Comparison of ENCODE assay signal across 8 cellular contexts in genomic region chr9:129437626-129438323, GRCh38.
DNase-seq lines count a peak whose midpoint lies in the region; ATAC-seq and TF ChIP-seq lines count a peak whose summit lies in the region.

No MANE protein-coding gene starts in this region.

- H3K9me3 Mint-ChIP-seq in brain: peaks cover 0 to 12% (median 2%) of the 10 kb centered on the region in 5 experiments

- no peak for TF ChIP-seq CTCF in brain (conservative IDR thresholded peaks at IDR 0.05)
- TF ChIP-seq CTCF in suprapubic skin (IDR thresholded peaks at IDR 0.05): no peak

- TF ChIP-seq EP300 in suprapubic skin (IDR thresholded peaks at IDR 0.05): no peak

- peak overlapping the region; percentile 73 to 97 (median 94) for H3K27ac Mint-ChIP-seq in brain

- no peak for ATAC-seq in HG03108 (IDR thresholded peaks at IDR 0.05; ENCODE audit: unreplicated experiment)

- H3K27me3 ChIP-seq in suprapubic skin: no peaks in the 10 kb centered on the region

- H3K4me3 ChIP-seq in suprapubic skin: peak overlapping the region; percentile 57

- H3K27ac ChIP-seq in suprapubic skin: peak overlapping the region; percentile 6

- peaks cover 90% of the 10 kb centered on the region for H3K4me1 Mint-ChIP-seq in brain

- H3K4me3 Mint-ChIP-seq in brain: peak overlapping the region; percentile 69 to 77 (median 74)

- no peaks in the 10 kb centered on the region for H3K36me3 Mint-ChIP-seq in brain

- peaks cover 24% of the 10 kb centered on the region for H3K4me1 ChIP-seq in suprapubic skin

- DNase-seq in NCI-H1417 (lab: John Stamatoyannopoulos, UW) (peak in 2 of 3 experiments; percentile 53 to 67), NCI-H1417 treated with DMSO at 0.1 percent for 48 hours (lab: John Stamatoyannopoulos, UW) (no peak), left kidney (ENCODE audit: low read depth, low spot score) (peak; percentile 56), suprapubic skin (ENCODE audit: low spot score in 2 of 2) (no peak), globus pallidus (ENCODE audit: low spot score) (no peak)
- no peak for DNase-seq in activated effector memory CD4-positive, alpha-beta T cell treated with anti-CD3 and anti-CD28 coated beads, Interleukin-2, amount 50 U/mL, for 16 hours

- TF ChIP-seq POLR2A in suprapubic skin (IDR thresholded peaks at IDR 0.05): no peak

- no peaks in the 10 kb centered on the region for H3K9me3 ChIP-seq in suprapubic skin

- no peaks in the 10 kb centered on the region for H3K36me3 ChIP-seq in suprapubic skin

- WGBS in suprapubic skin: 11% methylated on average over 25 of the region's 25 CpGs

- H3K27me3 Mint-ChIP-seq in brain: peaks cover 9% of the 10 kb centered on the region

Comparison
In these comparisons a context has a peak if more than half of its experiments do, and no peak if none do; other contexts are left out.
1. DNase-seq: peak in NCI-H1417 (2 of 3) and left kidney (single experiment); none in NCI-H1417 treated with DMSO at 0.1 percent for 48 hours (single experiment), suprapubic skin (0 of 2), globus pallidus (single experiment) and activated effector memory CD4-positive, alpha-beta T cell treated with anti-CD3 and anti-CD28 coated beads, Interleukin-2, amount 50 U/mL, for 16 hours (single experiment).